ENCODE assay signal across 9 cellular contexts in the genomic region with DNA sequence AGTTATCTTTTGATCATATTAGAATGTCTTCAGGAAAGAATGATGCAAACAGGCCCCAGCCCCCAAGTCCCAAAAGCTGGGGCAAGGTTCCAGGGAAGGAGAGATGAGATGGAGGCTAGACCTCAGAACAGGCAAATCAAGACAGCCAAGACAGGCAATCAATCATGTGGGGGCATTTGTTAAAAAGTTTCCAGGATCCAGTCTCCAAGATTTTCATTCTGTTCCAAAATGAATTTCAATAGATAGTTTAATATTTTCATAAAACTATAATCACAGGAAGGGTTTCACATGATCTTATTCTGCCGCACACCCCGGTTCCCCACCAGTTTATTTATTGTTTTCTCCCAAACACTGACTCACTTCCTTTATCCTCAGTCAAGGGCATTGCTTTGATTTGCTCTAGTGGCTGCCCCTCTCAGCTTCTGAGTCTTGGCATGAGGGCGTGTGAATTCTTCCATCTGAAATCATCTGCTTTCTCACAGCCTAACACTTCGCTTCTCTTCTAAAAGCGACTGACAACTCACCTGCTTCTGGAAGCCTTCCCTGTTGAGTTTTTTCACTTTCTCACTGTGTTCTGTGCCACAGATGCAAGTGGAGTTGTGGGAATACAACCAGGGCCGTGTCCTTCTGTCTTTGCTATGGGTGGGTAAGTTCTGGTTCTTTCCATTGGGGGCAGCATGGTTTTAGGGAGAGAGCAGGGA. TPM values are rescaled to one million over a fixed set of nuclear protein-coding genes. Genes with fewer than 3 reads are reported as not detected.
DNase-seq lines count a peak whose midpoint lies in the region; TF ChIP-seq lines count a peak whose summit lies in the region.
"Had no signal": no experiment of that assay in that cellular context is flagged by ENCODE, and none has a peak within 500 bp of the region (broad histone marks: within the 10 kb centered on the region; RNA-seq: fewer than 3 reads in every experiment).

No MANE protein-coding gene starts in this region.

- peaks cover 2% of the 10 kb centered on the region for H3K27me3 Mint-ChIP-seq in neural progenitor cell (ENCODE audit: insufficient read depth, low read depth)
- H3K27me3 Mint-ChIP-seq: naive B cell had no signal

- peaks cover 25% of the 10 kb centered on the region for H3K4me1 Mint-ChIP-seq in neural progenitor cell

- peaks cover 4% of the 10 kb centered on the region for H3F3A ChIP-seq in neural progenitor cell (ENCODE audit: low read depth)

- no peak overlapping the region for H3K4me3 Mint-ChIP-seq in neural progenitor cell
- H3K4me3 Mint-ChIP-seq: naive B cell had no signal

- H3K9me3 ChIP-seq in SJCRH30 (replicated peaks) (no peaks in the 10 kb centered on the region), neural progenitor cell (ENCODE audit: low read depth) (no peaks in the 10 kb centered on the region)

- peak overlapping the region; percentile 89 for H2AFZ ChIP-seq in neural progenitor cell (replicated peaks)

- H3K4me3 ChIP-seq in SJCRH30 (no peak overlapping the region), neural progenitor cell (no peak overlapping the region)

- no peaks in the 10 kb centered on the region for H3K36me3 Mint-ChIP-seq in neural progenitor cell
- H3K36me3 Mint-ChIP-seq: naive B cell had no signal

- H3K4me2 ChIP-seq in neural progenitor cell, result no peak overlapping the region

- peak; percentile 94 for DNase-seq in ACHN
- DNase-seq in SJCRH30, result peak; percentile 45 to 65
- DNase-seq in fibroblast of gingiva (ENCODE audit: low read depth), result peak; percentile 80
- DNase-seq in neural progenitor cell (ENCODE audit: low spot score), result peak; percentile 76
- DNase-seq in stimulated activated CD4-positive, alpha-beta T cell treated with anti-CD3 and anti-CD28 coated beads, Interleukin-4, amount 100 ng/mL, for 1 hour, result no peak
- DNase-seq in activated gamma-delta T cell (lab: John Stamatoyannopoulos, UW), result no peak
- DNase-seq in T-helper 1 cell, result no peak
- DNase-seq: naive B cell had no signal

- H3K4me1 ChIP-seq in SJCRH30, result peaks cover 4% of the 10 kb centered on the region; the same call in 1 of the 2 replicates
- peaks cover 6% of the 10 kb centered on the region for H3K4me1 ChIP-seq in neural progenitor cell

- in situ Hi-C loops in ACHN (cut with HindIII; ENCODE audit: low pct_ligation_motif_present, low pct_unique_long_range_greater_than_20kb, low sequenced_read_pairs), result no loop called here

- H3K27me3 ChIP-seq in SJCRH30, result no peaks in the 10 kb centered on the region
- no peaks in the 10 kb centered on the region for H3K27me3 ChIP-seq in neural progenitor cell

- no peak overlapping the region for H3K9ac ChIP-seq in neural progenitor cell

- H3K27ac Mint-ChIP-seq in neural progenitor cell, result peak overlapping the region; percentile 51

- no peak overlapping the region for H3K27ac ChIP-seq in SJCRH30
- no peak overlapping the region for H3K27ac ChIP-seq in neural progenitor cell

- H3K9me3 Mint-ChIP-seq in neural progenitor cell, result no peaks in the 10 kb centered on the region
- H3K9me3 Mint-ChIP-seq: naive B cell had no signal

- no peaks in the 10 kb centered on the region for H3K36me3 ChIP-seq in SJCRH30
- H3K36me3 ChIP-seq in neural progenitor cell, result no peaks in the 10 kb centered on the region

- no peaks in the 10 kb centered on the region for H3K79me2 ChIP-seq in neural progenitor cell (ENCODE audit: low read depth)

- no peaks in the 10 kb centered on the region for H4K20me1 ChIP-seq in neural progenitor cell (ENCODE audit: low read depth)

- peak; percentile 31 for TF ChIP-seq CTCF in GM12874 (IDR thresholded peaks at IDR 0.05; ENCODE audit: insufficient read depth, low read depth, low read length)
- peak; percentile 65 for TF ChIP-seq CTCF in neural progenitor cell (IDR thresholded peaks at IDR 0.05)

RNA-seq across cellular contexts. Expression of a gene that starts 12.2 kb away (rescaled TPM):
- 11.2 and 14.4 TPM in 2 replicates for total RNA-seq in SJCRH30 (2014; rRNA removed; shearing (Covaris generic))
- 26.8 and 57.5 TPM in 2 replicates for total RNA-seq in neural progenitor cell (ENCODE audit: low replicate concordance)

RNA-seq across cellular contexts. Expression of a gene that starts 26.4 kb away (rescaled TPM):
- 99.5 and 110 TPM in 2 replicates for total RNA-seq in SJCRH30 (2014; rRNA removed; shearing (Covaris generic))
- 67.9 and 108 TPM in 2 replicates for total RNA-seq in neural progenitor cell (ENCODE audit: low replicate concordance)

RNA-seq across cellular contexts. Expression of a gene that starts 46.4 kb away (rescaled TPM):
- total RNA-seq in SJCRH30 (2014; rRNA removed; shearing (Covaris generic)), result not detected in 2 replicates
- total RNA-seq in neural progenitor cell (ENCODE audit: low replicate concordance), result not detected in 2 replicates

RNA-seq across cellular contexts. Expression of a gene that starts 58.4 kb away (rescaled TPM):
- 29.7 and 31.8 TPM in 2 replicates for total RNA-seq in SJCRH30 (2014; rRNA removed; shearing (Covaris generic))
- 17.2 and 23.7 TPM in 2 replicates for total RNA-seq in neural progenitor cell (ENCODE audit: low replicate concordance)

RNA-seq across cellular contexts. Expression of a gene that starts 58.6 kb away (rescaled TPM):
- total RNA-seq in SJCRH30 (2014; rRNA removed; shearing (Covaris generic)), result 31.5 and 31.8 TPM in 2 replicates
- total RNA-seq in neural progenitor cell (ENCODE audit: low replicate concordance), result 30.3 and 72.4 TPM in 2 replicates

Comparison
In these comparisons a context has a peak if more than half of its experiments do, and no peak if none do; other contexts are left out.
1. DNase-seq: peak in ACHN (single experiment), SJCRH30 (2 of 2), fibroblast of gingiva (single experiment) and neural progenitor cell (single experiment); none in stimulated activated CD4-positive, alpha-beta T cell treated with anti-CD3 and anti-CD28 coated beads, Interleukin-4, amount 100 ng/mL, for 1 hour (single experiment), activated gamma-delta T cell (single experiment) and T-helper 1 cell (0 of 5).